8 cellular contexts compared by ENCODE assay signal in genomic region chr19:12400618-12401502, GRCh38. TPM values are rescaled to one million over a fixed set of nuclear protein-coding genes. Genes with fewer than 3 reads are reported as not detected.
A peak's percentile ranks its signal among the peaks of the same experiment; 100 is the strongest.
DNase-seq lines count a peak whose midpoint lies in the region; ATAC-seq and TF ChIP-seq lines count a peak whose summit lies in the region.

ZNF799 (minus strand) TSS chr19:12401271; CDS start chr19:12401070, 201 bp downstream.

- peak within 1 kb of the TSS; percentile 77 for H3K27ac Mint-ChIP-seq in activated CD4-positive, alpha-beta T cell treated with anti-CD3 and anti-CD28 coated beads for 36 hours

- peaks cover 13% of the 10 kb centered on the region for H3K36me3 Mint-ChIP-seq in activated CD4-positive, alpha-beta T cell treated with anti-CD3 and anti-CD28 coated beads for 36 hours (ENCODE audit: low read depth)

- H3K27me3 ChIP-seq in colonic mucosa, result no peaks in the 10 kb centered on the region

- no peaks in the 10 kb centered on the region for H3K36me3 ChIP-seq in colonic mucosa

- peak; percentile 93 for DNase-seq in AG20443 (ENCODE audit: low spot score)
- peak; percentile 87 for DNase-seq in NCI-H460 (ENCODE audit: extremely low read depth, low read depth)
- DNase-seq in activated CD4-positive, alpha-beta T cell treated with anti-CD3 and anti-CD28 coated beads for 36 hours, result peak; percentile 94
- DNase-seq in colonic mucosa, result peak; percentile 99
- DNase-seq in left colon, result peak; percentile 99
- peak; percentile 61 to 77 for DNase-seq in stimulated activated CD4-positive, alpha-beta T cell treated with anti-CD3 and anti-CD28 coated beads, Interleukin-1b, Interleukin-23, amount 100 ng/mL, for 4 hours (ENCODE audit: low read depth in 2 of 2)

- peaks cover 13% of the 10 kb centered on the region for H3K4me1 Mint-ChIP-seq in activated CD4-positive, alpha-beta T cell treated with anti-CD3 and anti-CD28 coated beads for 36 hours

- H3K9me3 Mint-ChIP-seq in activated CD4-positive, alpha-beta T cell treated with anti-CD3 and anti-CD28 coated beads for 36 hours (ENCODE audit: low read depth), result peaks cover 5% of the 10 kb centered on the region

- no peaks in the 10 kb centered on the region for H3K4me1 ChIP-seq in colonic mucosa

- TF ChIP-seq CTCF in colonic mucosa (IDR thresholded peaks at IDR 0.05), result no peak

- peak within 1 kb of the TSS; percentile 79 for H3K9ac ChIP-seq in colonic mucosa (ENCODE audit: low read depth in 2 of 2, low read length in 2 of 2)

- intact Hi-C loops in activated CD4-positive, alpha-beta T cell treated with anti-CD3 and anti-CD28 coated beads for 36 hours (cut with DNase I, micrococcal nuclease), result loop anchor here in 1 of 2 experiments (1.0 to 2.0 kb wide), 8 partner anchors 36 to 238 kb away; partner anchors contain the start of genes ZNF136, ZNF44, ZNF442 and ZNF443
- intact Hi-C loops in colonic mucosa (cut with DNase I) (no loop called here), left colon (cut with DNase I, micrococcal nuclease) (no loop called here)

- POLR2A ChIA-PET in activated CD4-positive, alpha-beta T cell treated with anti-CD3 and anti-CD28 coated beads for 36 hours (lab: Charles Lee), result interaction anchor here (0.6 to 1.5 kb wide), 4 partner anchors 35 to 166 kb away, joined by 3 to 5 read pairs (median 3); partner anchors contain the start of genes ZNF442 and ZNF563

- peak within 1 kb of the TSS; percentile 95 for H3K4me3 ChIP-seq in colonic mucosa

- no peaks in the 10 kb centered on the region for H3K9me3 ChIP-seq in colonic mucosa

- ATAC-seq in GM19043 (IDR thresholded peaks at IDR 0.05; ENCODE audit: low read depth, unreplicated experiment) (peak; percentile 82), HG03378 (IDR thresholded peaks at IDR 0.05; ENCODE audit: unreplicated experiment) (peak; percentile 72), left colon (peak; percentile 93)
- peak; percentile 96 for ATAC-seq in activated CD4-positive, alpha-beta T cell treated with anti-CD3 and anti-CD28 coated beads for 36 hours

- H3K27ac ChIP-seq in colonic mucosa, result peak within 1 kb of the TSS; percentile 93

- no peaks in the 10 kb centered on the region for H3K27me3 Mint-ChIP-seq in activated CD4-positive, alpha-beta T cell treated with anti-CD3 and anti-CD28 coated beads for 36 hours

- CTCF ChIA-PET in activated CD4-positive, alpha-beta T cell treated with anti-CD3 and anti-CD28 coated beads for 36 hours (lab: Charles Lee), result interaction anchor here (0.6 to 1.1 kb wide), 2 partner anchors 13 to 310 kb away, joined by 3 to 4 read pairs; no protein-coding TSS in a partner anchor

- peak within 1 kb of the TSS; percentile 86 for H3K4me3 Mint-ChIP-seq in activated CD4-positive, alpha-beta T cell treated with anti-CD3 and anti-CD28 coated beads for 36 hours

RNA-seq across cellular contexts. Expression of gene ZNF799, which starts in this region (rescaled TPM):
- total RNA-seq in NCI-H460 (2014; rRNA removed; shearing (Covaris generic)), result 1.6 and 2.5 TPM in 2 replicates
- 2.3 and 2.5 TPM in 2 replicates for polyA plus RNA-seq in NCI-H460 (2014; cell fraction: nucleus; rRNA removed)
- total RNA-seq in activated CD4-positive, alpha-beta T cell treated with anti-CD3 and anti-CD28 coated beads for 36 hours, result 1 to 10 TPM; 4.0 to 4.3 TPM
- total RNA-seq in colonic mucosa (1 to 10 TPM; 7.3 to 7.6 TPM), left colon (1 to 10 TPM; 5.6 to 7.5 TPM)

Comparison
In these comparisons a context has a peak if more than half of its experiments do, and no peak if none do; other contexts are left out.
1. Peak in every context shown above with its lines: DNase-seq, ATAC-seq, H3K4me3 ChIP-seq and H3K27ac ChIP-seq.